ENCODE assay signal across 27 cellular contexts in the genomic region with DNA sequence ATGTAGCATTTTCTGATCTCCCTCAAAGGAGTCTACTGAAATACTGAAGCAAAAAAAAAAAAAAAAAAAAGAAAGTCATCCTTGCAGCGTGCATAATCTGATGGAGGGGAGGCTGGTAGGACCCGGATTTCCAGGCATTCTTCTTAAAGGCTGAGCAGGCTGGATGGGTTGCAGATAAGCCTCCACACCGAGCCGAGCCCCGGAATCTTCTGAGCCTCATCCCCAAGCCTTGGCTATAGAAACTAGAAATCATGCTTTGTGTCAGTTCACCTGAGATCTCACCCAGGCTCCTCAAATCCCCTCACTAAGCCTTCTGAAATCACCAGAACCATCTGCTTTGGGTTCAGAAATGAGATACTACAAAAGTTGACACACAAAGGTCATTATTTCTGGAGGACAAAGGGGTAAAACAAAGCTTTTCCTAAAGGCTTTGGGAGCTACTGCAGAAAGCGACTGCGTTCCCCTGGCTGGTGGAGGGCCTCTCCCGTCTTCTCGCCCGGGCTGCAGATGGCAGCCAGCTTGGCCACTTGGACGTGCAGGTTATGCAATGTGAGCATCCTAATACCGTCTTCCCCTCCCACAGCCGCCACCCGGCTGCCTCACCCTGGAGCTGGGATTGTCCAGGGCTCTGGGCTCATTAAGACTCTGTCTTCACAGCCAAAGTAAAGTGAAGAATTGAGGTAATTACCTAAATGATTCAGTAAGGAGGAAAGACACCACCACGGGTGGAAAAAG. TPM values are rescaled to one million over a fixed set of nuclear protein-coding genes. Genes with fewer than 3 reads are reported as not detected.
"Had no signal": no experiment of that assay in that cellular context is flagged by ENCODE, and none has a peak within 500 bp of the region (broad histone marks: within the 10 kb centered on the region; RNA-seq: fewer than 3 reads in every experiment).

No MANE protein-coding gene starts in this region.

- H3K4me3 Mint-ChIP-seq: nephron progenitor cell; stimulated activated effector memory CD8-positive, alpha-beta T cell treated with anti-CD3 and anti-CD28 coated beads, Interleukin-12 subunit alpha, Interleukin-12 subunit beta, amount 100 ng/mL, for 72 hours; type B pancreatic cell had no signal

- H3K4me3 ChIP-seq: dorsolateral prefrontal cortex, heart left ventricle, lung, pancreas, right lobe of liver, suprapubic skin, thyroid gland had no signal

- FAIRE-seq: endometrium, frontal cortex, pancreas had no signal

- H3K36me3 Mint-ChIP-seq: naive B cell; stimulated activated effector memory CD8-positive, alpha-beta T cell treated with anti-CD3 and anti-CD28 coated beads, Interleukin-12 subunit alpha, Interleukin-12 subunit beta, amount 100 ng/mL, for 72 hours; type B pancreatic cell had no signal

- H3K9me3 ChIP-seq: heart left ventricle, pancreas, right lobe of liver, suprapubic skin, thyroid gland had no signal

- H3K36me3 ChIP-seq: heart left ventricle, pancreas, right lobe of liver, suprapubic skin, thyroid gland had no signal

- H3K9me3 Mint-ChIP-seq: nephron progenitor cell; stimulated activated effector memory CD8-positive, alpha-beta T cell treated with anti-CD3 and anti-CD28 coated beads, Interleukin-12 subunit alpha, Interleukin-12 subunit beta, amount 100 ng/mL, for 72 hours; type B pancreatic cell had no signal

- DNase-seq: cortex of kidney; effector CD8-positive, alpha-beta T cell; heart left ventricle; hippocampal formation; left colon; left ventricle myocardium superior; mesendoderm; naive B cell; nephron progenitor cell; pancreas; stimulated activated CD4-positive, alpha-beta T cell treated with anti-CD3 and anti-CD28 coated beads, Interleukin-4, amount 100 ng/mL, for 1 hour; stimulated activated CD8-positive, alpha-beta memory T cell treated with anti-CD3 and anti-CD28 coated beads, Interleukin-4, amount 100 ng/mL, for 48 hours; stimulated activated naive CD8-positive, alpha-beta T cell treated with anti-CD3 and anti-CD28 coated beads, Interleukin-15, Interleukin-2, amounts not matched to agents 100 U/mL and 50 U/mL, for 24 hours had no signal

- H3K27ac Mint-ChIP-seq: naive B cell; nephron progenitor cell; progenitor cell of endocrine pancreas; stimulated activated effector memory CD8-positive, alpha-beta T cell treated with anti-CD3 and anti-CD28 coated beads, Interleukin-12 subunit alpha, Interleukin-12 subunit beta, amount 100 ng/mL, for 72 hours; type B pancreatic cell had no signal

- H3K4me1 ChIP-seq: pancreas, right lobe of liver had no signal

- ATAC-seq: esophagus mucosa; heart left ventricle; left colon; left ventricle myocardium superior; pancreas; right lobe of liver; stimulated activated effector memory CD8-positive, alpha-beta T cell treated with anti-CD3 and anti-CD28 coated beads, Interleukin-12 subunit alpha, Interleukin-12 subunit beta, amount 100 ng/mL, for 72 hours; stimulated activated naive CD8-positive, alpha-beta T cell treated with anti-CD3 and anti-CD28 coated beads, Interleukin-15, Interleukin-2, amounts not matched to agents 100 U/mL and 50 U/mL, for 24 hours had no signal

- H3K27me3 ChIP-seq: pancreas, right lobe of liver, thyroid gland had no signal

- H3K27ac ChIP-seq: dorsolateral prefrontal cortex, heart left ventricle, pancreas, right lobe of liver, suprapubic skin, thyroid gland had no signal

RNA-seq across cellular contexts. Expression of a gene that starts 4.7 kb away (rescaled TPM):
- total RNA-seq: fibroblast of lung, glomerular endothelial cell, left ventricle myocardium superior, renal cortical epithelial cell, right lobe of liver had no signal
- polyA plus RNA-seq: fibroblast of lung had no signal
